ENCODE assay signal across 10 cellular contexts in genomic region chr3:58899953-58900298, GRCh38.
A peak's percentile ranks its signal among the peaks of the same experiment; 100 is the strongest.
DNase-seq lines count a peak whose midpoint lies in the region; ATAC-seq and TF ChIP-seq lines count a peak whose summit lies in the region.
"Had no signal": no experiment of that assay in that cellular context is flagged by ENCODE, and none has a peak within 500 bp of the region (broad histone marks: within the 10 kb centered on the region; RNA-seq: fewer than 3 reads in every experiment).

No MANE protein-coding gene starts in this region.

- TF ChIP-seq CTCF in cardiac muscle cell (IDR thresholded peaks at IDR 0.05; ENCODE audit: low read depth, low read length) (no peak), right atrium auricular region (IDR thresholded peaks at IDR 0.05) (no peak), WERI-Rb-1 (IDR thresholded peaks at IDR 0.05; ENCODE audit: low read depth, low read length) (no peak), suprapubic skin (IDR thresholded peaks at IDR 0.05) (no peak)

- H3K4me3 ChIP-seq in cardiac muscle cell (no peak overlapping the region), right atrium auricular region (no peak overlapping the region), WERI-Rb-1 (ENCODE audit: low read depth, low read length) (peak overlapping the region; percentile 1; the same call in 1 of the 2 replicates), suprapubic skin (no peak overlapping the region)
- H3K4me3 ChIP-seq: tibial artery had no signal

- 46% methylated on average over 2 of the region's 2 CpGs for WGBS in suprapubic skin

- no peaks in the 10 kb centered on the region for H3K27me3 ChIP-seq in cardiac muscle cell
- H3K27me3 ChIP-seq in right atrium auricular region: no peaks in the 10 kb centered on the region
- H3K27me3 ChIP-seq in WERI-Rb-1 (ENCODE audit: insufficient read depth, low read depth, severe bottlenecking): no peaks in the 10 kb centered on the region
- H3K27me3 ChIP-seq in suprapubic skin: no peaks in the 10 kb centered on the region
- H3K27me3 ChIP-seq: tibial artery had no signal

- TF ChIP-seq POLR2A in suprapubic skin (IDR thresholded peaks at IDR 0.05): no peak

- H3K27ac ChIP-seq in cardiac muscle cell (peak overlapping the region; percentile 15), right atrium auricular region (peak overlapping the region in 1 of 2 donors; percentile 55), WERI-Rb-1 (peak overlapping the region; percentile 3; the same call in 1 of the 2 replicates), suprapubic skin (no peak overlapping the region)
- H3K27ac ChIP-seq: tibial artery had no signal

- DNase-seq in cardiac muscle cell (ENCODE audit: low read depth in 1 of 2, low spot score in 1 of 2) (no peak), right atrium auricular region (ENCODE audit: low spot score) (no peak), WERI-Rb-1 (no peak), suprapubic skin (ENCODE audit: low spot score in 2 of 2) (no peak), NAMALWA (ENCODE audit: low spot score) (no peak), AG08396 (ENCODE audit: low spot score) (no peak)
- DNase-seq in stimulated activated naive CD8-positive, alpha-beta T cell treated with anti-CD3 and anti-CD28 coated beads, Interleukin-15, Interleukin-2, amounts not matched to agents 100 U/mL and 50 U/mL, for 24 hours: no peak
- DNase-seq: ACHN had no signal

- no peak for TF ChIP-seq EP300 in suprapubic skin (IDR thresholded peaks at IDR 0.05)

- no peaks in the 10 kb centered on the region for H3K36me3 ChIP-seq in cardiac muscle cell
- H3K36me3 ChIP-seq in right atrium auricular region: no peaks in the 10 kb centered on the region
- no peaks in the 10 kb centered on the region for H3K36me3 ChIP-seq in WERI-Rb-1
- H3K36me3 ChIP-seq in suprapubic skin: no peaks in the 10 kb centered on the region
- H3K36me3 ChIP-seq: tibial artery had no signal

- ATAC-seq in HG02973 (IDR thresholded peaks at IDR 0.05; ENCODE audit: unreplicated experiment): peak; percentile 19
- peak; percentile 47 for ATAC-seq in stimulated activated naive CD8-positive, alpha-beta T cell treated with anti-CD3 and anti-CD28 coated beads, Interleukin-15, Interleukin-2, amounts not matched to agents 100 U/mL and 50 U/mL, for 24 hours

- peaks cover 8% of the 10 kb centered on the region for H3K4me1 ChIP-seq in cardiac muscle cell (ENCODE audit: low read depth)
- H3K4me1 ChIP-seq in right atrium auricular region: peaks cover 0 to 12% of the 10 kb centered on the region in 2 donors
- H3K4me1 ChIP-seq in suprapubic skin: peaks cover 10% of the 10 kb centered on the region
- H3K4me1 ChIP-seq: tibial artery had no signal

- H3K9me3 ChIP-seq in cardiac muscle cell (ENCODE audit: low read depth): no peaks in the 10 kb centered on the region
- no peaks in the 10 kb centered on the region for H3K9me3 ChIP-seq in right atrium auricular region
- H3K9me3 ChIP-seq in WERI-Rb-1 (ENCODE audit: severe bottlenecking): no peaks in the 10 kb centered on the region
- peaks cover 4% of the 10 kb centered on the region for H3K9me3 ChIP-seq in suprapubic skin
